21 cellular contexts compared by ENCODE assay signal in the genomic region with DNA sequence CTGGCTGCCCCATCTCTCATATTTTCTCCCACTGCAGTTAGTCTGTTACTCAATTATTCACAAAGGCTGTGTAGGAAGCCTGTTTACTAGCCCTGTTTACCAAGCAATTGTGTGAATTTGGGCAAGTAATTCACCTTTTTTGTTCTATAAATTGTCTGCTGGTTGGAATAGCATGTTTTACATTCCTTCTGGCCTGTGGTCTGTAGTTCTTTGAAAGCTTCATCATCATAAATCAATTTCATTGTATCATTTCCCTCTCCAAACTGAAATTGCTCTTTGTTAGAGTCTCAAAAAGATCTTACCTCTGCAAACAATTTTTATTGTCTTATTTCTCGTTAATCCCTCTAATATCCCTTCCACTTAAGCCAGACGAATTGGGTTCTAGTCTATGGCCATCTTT.
A peak's percentile ranks its signal among the peaks of the same experiment; 100 is the strongest.
DNase-seq lines count a peak whose midpoint lies in the region; ATAC-seq and TF ChIP-seq lines count a peak whose summit lies in the region.
"Had no signal": no experiment of that assay in that cellular context is flagged by ENCODE, and none has a peak within 500 bp of the region (broad histone marks: within the 10 kb centered on the region; RNA-seq: fewer than 3 reads in every experiment).

No MANE protein-coding gene starts in this region.

- H3K36me3 Mint-ChIP-seq in neural progenitor cell: no peaks in the 10 kb centered on the region
- H3K36me3 Mint-ChIP-seq: activated CD4-positive, alpha-beta memory T cell treated with anti-CD3 and anti-CD28 coated beads for 36 hours; brain; CD14-positive monocyte had no signal

- DNase-seq in NCI-H345 (lab: John Stamatoyannopoulos, UW) (peak; percentile 16), NCI-H345 treated with DMSO at 0.1 percent for 48 hours (lab: John Stamatoyannopoulos, UW; ENCODE audit: unreplicated experiment) (no peak), NCI-H1930 (lab: John Stamatoyannopoulos, UW) (peak; percentile 64 to 74), neural progenitor cell (ENCODE audit: low spot score) (no peak), WERI-Rb-1 (no peak)
- no peak for DNase-seq in stimulated activated naive CD4-positive, alpha-beta T cell (lab: John Stamatoyannopoulos, UW)
- DNase-seq: activated CD4-positive, alpha-beta memory T cell treated with anti-CD3 and anti-CD28 coated beads for 36 hours; activated naive CD4-positive, alpha-beta T cell treated with anti-CD3 and anti-CD28 coated beads for 36 hours; activated T-cell treated with anti-CD3 and anti-CD28 coated beads, Interleukin-2, amount 50 U/mL, for 1 hour; DMS53; foreskin melanocyte; IMR-90; left colon; midbrain; MM.1S had no signal

- H3K27me3 Mint-ChIP-seq in neural progenitor cell (ENCODE audit: insufficient read depth, low read depth): no peaks in the 10 kb centered on the region
- H3K27me3 Mint-ChIP-seq: activated CD4-positive, alpha-beta memory T cell treated with anti-CD3 and anti-CD28 coated beads for 36 hours; brain had no signal

- H3K79me2 ChIP-seq in SU-DHL-6 (ENCODE audit: insufficient read depth, low read length): no peaks in the 10 kb centered on the region
- H3K79me2 ChIP-seq in neural progenitor cell (ENCODE audit: low read depth): no peaks in the 10 kb centered on the region

- no peaks in the 10 kb centered on the region for H3K9me3 ChIP-seq in SU-DHL-6 (ENCODE audit: insufficient read depth, low read length)
- no peaks in the 10 kb centered on the region for H3K9me3 ChIP-seq in neural progenitor cell (ENCODE audit: low read depth)
- H3K9me3 ChIP-seq in WERI-Rb-1 (ENCODE audit: severe bottlenecking): no peaks in the 10 kb centered on the region
- H3K9me3 ChIP-seq: neutrophil had no signal

- H3K4me1 Mint-ChIP-seq in neural progenitor cell: no peaks in the 10 kb centered on the region
- H3K4me1 Mint-ChIP-seq: CD14-positive monocyte had no signal

- H3K27me3 ChIP-seq in SU-DHL-6 (ENCODE audit: low read length) (no peaks in the 10 kb centered on the region), neural progenitor cell (no peaks in the 10 kb centered on the region), WERI-Rb-1 (ENCODE audit: insufficient read depth, low read depth, severe bottlenecking) (no peaks in the 10 kb centered on the region)
- H3K27me3 ChIP-seq: neutrophil had no signal

- H3K4me3 Mint-ChIP-seq in neural progenitor cell: no peak overlapping the region
- H3K4me3 Mint-ChIP-seq: activated CD4-positive, alpha-beta memory T cell treated with anti-CD3 and anti-CD28 coated beads for 36 hours; activated naive CD4-positive, alpha-beta T cell treated with anti-CD3 and anti-CD28 coated beads for 36 hours; brain; CD14-positive monocyte; T-helper 1 cell treated with Interleukin-12 subunit alpha and Interleukin-12 subunit beta and Interleukin-4 antibody, amounts not matched to agents 30 μg/mL and 1 μg/mL, for 36 hours had no signal

- ATAC-seq in GM18517 (IDR thresholded peaks at IDR 0.05; ENCODE audit: unreplicated experiment): no peak
- ATAC-seq: left colon had no signal

- TF ChIP-seq CTCF in SU-DHL-6 (IDR thresholded peaks at IDR 0.05; ENCODE audit: insufficient read depth, low read length, poor library complexity, severe bottlenecking) (no peak), neural progenitor cell (IDR thresholded peaks at IDR 0.05) (no peak), WERI-Rb-1 (IDR thresholded peaks at IDR 0.05; ENCODE audit: low read depth, low read length) (no peak)

- peak overlapping the region; percentile 72 for H2AFZ ChIP-seq in SU-DHL-6 (ENCODE audit: low read depth, low read length, severe bottlenecking)
- H2AFZ ChIP-seq in neural progenitor cell (replicated peaks): peak overlapping the region; percentile 22

- H3K4me3 ChIP-seq in SU-DHL-6 (ENCODE audit: insufficient read depth, low read length, poor library complexity, severe bottlenecking) (no peak overlapping the region), neural progenitor cell (no peak overlapping the region), WERI-Rb-1 (ENCODE audit: low read depth, low read length) (no peak overlapping the region)

- H3K4me2 ChIP-seq in SU-DHL-6 (ENCODE audit: low read depth, low read length, poor library complexity, severe bottlenecking) (no peak overlapping the region), neural progenitor cell (no peak overlapping the region)

- H3K36me3 ChIP-seq in SU-DHL-6 (ENCODE audit: low read length) (no peaks in the 10 kb centered on the region), neural progenitor cell (no peaks in the 10 kb centered on the region), WERI-Rb-1 (no peaks in the 10 kb centered on the region)
- H3K36me3 ChIP-seq: neutrophil had no signal

- no peak overlapping the region for H3K9ac ChIP-seq in SU-DHL-6 (ENCODE audit: low read length)
- H3K9ac ChIP-seq in neural progenitor cell: no peak overlapping the region

- H3K27ac Mint-ChIP-seq in neural progenitor cell: no peak overlapping the region
- H3K27ac Mint-ChIP-seq: activated CD4-positive, alpha-beta memory T cell treated with anti-CD3 and anti-CD28 coated beads for 36 hours; activated naive CD4-positive, alpha-beta T cell treated with anti-CD3 and anti-CD28 coated beads for 36 hours; brain; CD14-positive monocyte; T-helper 1 cell treated with Interleukin-12 subunit alpha and Interleukin-12 subunit beta and Interleukin-4 antibody, amounts not matched to agents 30 μg/mL and 1 μg/mL, for 36 hours had no signal

- no peaks in the 10 kb centered on the region for H3K4me1 ChIP-seq in neural progenitor cell

- H3F3A ChIP-seq in SU-DHL-6 (ENCODE audit: insufficient read depth) (no peaks in the 10 kb centered on the region), neural progenitor cell (ENCODE audit: low read depth) (no peaks in the 10 kb centered on the region)

- no peaks in the 10 kb centered on the region for H4K20me1 ChIP-seq in SU-DHL-6 (ENCODE audit: low read depth, low read length)
- H4K20me1 ChIP-seq in neural progenitor cell (ENCODE audit: low read depth): no peaks in the 10 kb centered on the region

- no peaks in the 10 kb centered on the region for H3K9me2 ChIP-seq in SU-DHL-6 (replicated peaks; ENCODE audit: insufficient read depth, low read length)

- H3K27ac ChIP-seq in SU-DHL-6 (ENCODE audit: low read depth, low read length) (no peak overlapping the region), neural progenitor cell (no peak overlapping the region), WERI-Rb-1 (no peak overlapping the region)
- H3K27ac ChIP-seq: neutrophil had no signal

- no peaks in the 10 kb centered on the region for H3K9me3 Mint-ChIP-seq in neural progenitor cell
- H3K9me3 Mint-ChIP-seq: brain; T-helper 1 cell treated with Interleukin-12 subunit alpha and Interleukin-12 subunit beta and Interleukin-4 antibody, amounts not matched to agents 30 μg/mL and 1 μg/mL, for 36 hours had no signal

Comparison
In these comparisons a context has a peak if more than half of its experiments do, and no peak if none do; other contexts are left out.
1. DNase-seq: peak in NCI-H345 (single experiment) and NCI-H1930 (2 of 2); none in NCI-H345 treated with DMSO at 0.1 percent for 48 hours (single experiment), neural progenitor cell (single experiment), stimulated activated naive CD4-positive, alpha-beta T cell (0 of 6) and WERI-Rb-1 (single experiment).